30 cellular contexts compared by ENCODE assay signal in the genomic region with DNA sequence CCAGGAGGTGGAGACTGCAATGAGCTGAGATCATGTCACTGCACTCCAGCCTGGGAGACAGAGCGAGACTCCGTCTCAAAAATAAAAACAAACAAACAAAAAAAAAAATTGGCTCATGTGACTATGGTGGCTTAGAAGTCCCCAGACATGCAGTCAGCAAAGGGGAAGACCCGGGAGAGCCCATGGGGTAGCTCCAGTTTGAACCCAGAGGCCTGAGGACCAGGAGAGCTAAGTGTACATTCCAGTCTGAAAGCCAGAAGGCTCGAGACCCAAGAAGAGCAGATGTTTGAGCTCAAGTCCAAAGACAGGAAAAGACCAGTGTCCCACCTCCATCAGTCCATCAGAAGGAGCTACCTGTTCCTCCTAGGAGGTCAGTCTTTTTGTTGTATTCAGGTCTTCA.
"Had no signal": no experiment of that assay in that cellular context is flagged by ENCODE, and none has a peak within 500 bp of the region (broad histone marks: within the 10 kb centered on the region; RNA-seq: fewer than 3 reads in every experiment).

No MANE protein-coding gene starts in this region.

- H3K9me3 ChIP-seq: neutrophil, ovary, psoas muscle, right lobe of liver, sigmoid colon, stomach, thoracic aorta, thyroid gland, upper lobe of left lung, vagina had no signal

- H3K4me3 Mint-ChIP-seq: naive thymus-derived CD8-positive, alpha-beta T cell; natural killer cell treated with Interleukin-12 subunit alpha and Interleukin-12 subunit beta and Interleukin-15 and Interleukin-18, amount 100 ng/mL, for 72 hours; nephron progenitor cell; neural crest cell; stimulated activated effector memory CD8-positive, alpha-beta T cell treated with anti-CD3 and anti-CD28 coated beads, Interleukin-12 subunit alpha, Interleukin-12 subunit beta, amount 100 ng/mL, for 72 hours; stimulated activated naive B cell treated with anti-CD40 and anti-IgM and Interleukin-4, amounts not matched to agents 10 μg/mL and 1 μg/mL and 100 μg/mL, for 72 hours; stimulated activated naive CD8-positive, alpha-beta T cell treated with anti-CD3 and anti-CD28 coated beads, Interleukin-15, Interleukin-2, amounts not matched to agents 100 ng/mL and 50 ng/mL, for 24 hours had no signal

- H3K36me3 ChIP-seq: neutrophil, ovary, right lobe of liver, sigmoid colon, stomach, thoracic aorta, thyroid gland, tibial nerve, upper lobe of left lung, vagina had no signal

- H3K27me3 ChIP-seq: ovary, right lobe of liver, sigmoid colon, thyroid gland, tibial nerve, upper lobe of left lung, vagina had no signal

- H3K27me3 Mint-ChIP-seq: stimulated activated naive B cell treated with anti-CD40 and anti-IgM and Interleukin-4, amounts not matched to agents 10 μg/mL and 1 μg/mL and 100 μg/mL, for 72 hours had no signal

- H3K4me1 Mint-ChIP-seq: neural crest cell; stimulated activated effector memory CD8-positive, alpha-beta T cell treated with anti-CD3 and anti-CD28 coated beads, Interleukin-12 subunit alpha, Interleukin-12 subunit beta, amount 100 ng/mL, for 72 hours; stimulated activated naive B cell treated with anti-CD40 and anti-IgM and Interleukin-4, amounts not matched to agents 10 μg/mL and 1 μg/mL and 100 μg/mL, for 72 hours had no signal

- ATAC-seq: naive thymus-derived CD8-positive, alpha-beta T cell; natural killer cell treated with Interleukin-12 subunit alpha and Interleukin-12 subunit beta and Interleukin-15 and Interleukin-18, amount 100 ng/mL, for 72 hours; psoas muscle; right cardiac atrium; right lobe of liver; stimulated activated effector memory CD8-positive, alpha-beta T cell treated with anti-CD3 and anti-CD28 coated beads, Interleukin-12 subunit alpha, Interleukin-12 subunit beta, amount 100 ng/mL, for 72 hours; stimulated activated naive B cell treated with anti-CD40 and anti-IgM and Interleukin-4, amounts not matched to agents 10 μg/mL and 1 μg/mL and 100 μg/mL, for 72 hours had no signal

- DNase-seq: naive thymus-derived CD8-positive, alpha-beta T cell; nephron progenitor cell; nucleus accumbens; ovary; posterior cingulate gyrus; psoas muscle; right cardiac atrium; right lobe of liver; sigmoid colon; small intestine; stimulated activated CD4-positive, alpha-beta T cell treated with anti-CD3 and anti-CD28 coated beads, Interleukin-15, amount 100 ng/mL, for 24 hours; stimulated activated CD4-positive, alpha-beta T cell treated with anti-CD3 and anti-CD28 coated beads, Interleukin-2, amount 100 ng/mL, for 24 hours; stimulated activated CD4-positive, alpha-beta T cell treated with anti-CD3 and anti-CD28 coated beads, Interleukin-2, amount 100 ng/mL, for 48 hours; stimulated activated CD4-positive, alpha-beta T cell treated with anti-CD3 and anti-CD28 coated beads, Interleukin-4, amount 100 ng/mL, for 24 hours; stimulated activated naive B cell treated with anti-CD40 and anti-IgM and Interleukin-4, amounts not matched to agents 10 μg/mL and 1 μg/mL and 100 μg/mL, for 72 hours; stimulated activated naive CD4-positive, alpha-beta T cell treated with Interleukin-2 at 50 U/mL for 16 hours; stomach; thyroid gland; trophoblast cell; upper lobe of left lung had no signal

- H3K36me3 Mint-ChIP-seq: naive thymus-derived CD8-positive, alpha-beta T cell; natural killer cell treated with Interleukin-12 subunit alpha and Interleukin-12 subunit beta and Interleukin-15 and Interleukin-18, amount 100 ng/mL, for 72 hours; stimulated activated effector memory CD8-positive, alpha-beta T cell treated with anti-CD3 and anti-CD28 coated beads, Interleukin-12 subunit alpha, Interleukin-12 subunit beta, amount 100 ng/mL, for 72 hours; stimulated activated naive B cell treated with anti-CD40 and anti-IgM and Interleukin-4, amounts not matched to agents 10 μg/mL and 1 μg/mL and 100 μg/mL, for 72 hours had no signal

- H3K27ac Mint-ChIP-seq: naive thymus-derived CD8-positive, alpha-beta T cell; natural killer cell treated with Interleukin-12 subunit alpha and Interleukin-12 subunit beta and Interleukin-15 and Interleukin-18, amount 100 ng/mL, for 72 hours; nephron progenitor cell; progenitor cell of endocrine pancreas; stimulated activated effector memory CD8-positive, alpha-beta T cell treated with anti-CD3 and anti-CD28 coated beads, Interleukin-12 subunit alpha, Interleukin-12 subunit beta, amount 100 ng/mL, for 72 hours; stimulated activated naive B cell treated with anti-CD40 and anti-IgM and Interleukin-4, amounts not matched to agents 10 μg/mL and 1 μg/mL and 100 μg/mL, for 72 hours; stimulated activated naive CD8-positive, alpha-beta T cell treated with anti-CD3 and anti-CD28 coated beads, Interleukin-15, Interleukin-2, amounts not matched to agents 100 ng/mL and 50 ng/mL, for 24 hours had no signal

- H3K27ac ChIP-seq: neutrophil, ovary, parathyroid adenoma, psoas muscle, right lobe of liver, sigmoid colon, stomach, thoracic aorta, thyroid gland, tibial nerve, upper lobe of left lung, vagina had no signal

- H3K9me3 Mint-ChIP-seq: stimulated activated effector memory CD8-positive, alpha-beta T cell treated with anti-CD3 and anti-CD28 coated beads, Interleukin-12 subunit alpha, Interleukin-12 subunit beta, amount 100 ng/mL, for 72 hours had no signal

- H3K4me1 ChIP-seq: parathyroid adenoma, psoas muscle, right lobe of liver, sigmoid colon, stomach, thyroid gland, tibial nerve, upper lobe of left lung, vagina had no signal

- H3K4me3 ChIP-seq: ovary, psoas muscle, right lobe of liver, sigmoid colon, stomach, thoracic aorta, thyroid gland, tibial nerve, upper lobe of left lung, vagina had no signal
